ENCODE assay signal across 1 cellular context in genomic region chr20:63829943-63830820, GRCh38.
TF ChIP-seq lines count a peak whose summit lies in the region.

No MANE protein-coding gene starts in this region.

TF ChIP-seq in HepG2, 621 proteins besides CTCF, POLR2A, EP300 and RAD21 (continued from another document and continues in another):
- TF ChIP-seq ZNF407 (CRISPR knock-in tag; IDR thresholded peaks at IDR 0.05; ENCODE audit: not compliant biosample characterization) (peak; percentile 33), ZNF841 (CRISPR knock-in tag; IDR thresholded peaks at IDR 0.05; ENCODE audit: borderline replicate concordance) (no peak), ZNF704 (CRISPR knock-in tag; IDR thresholded peaks at IDR 0.05; ENCODE audit: borderline replicate concordance) (peak; percentile 55; the same call in 1 of the 2 replicates), FUBP1 (CRISPR knock-in tag; IDR thresholded peaks at IDR 0.05; ENCODE audit: borderline replicate concordance) (no peak), ZNF142 (CRISPR knock-in tag; IDR thresholded peaks at IDR 0.05) (peak; percentile 89), ARID3A (IDR thresholded peaks at IDR 0.05; ENCODE audit: low read depth, low read length) (no peak), ZNF773 (CRISPR knock-in tag; IDR thresholded peaks at IDR 0.05; ENCODE audit: borderline replicate concordance) (no peak), KDM2A (CRISPR knock-in tag; IDR thresholded peaks at IDR 0.05; ENCODE audit: borderline replicate concordance, low read depth) (peak; percentile 48; the same call in 1 of the 2 replicates), ZBTB4 (CRISPR knock-in tag; IDR thresholded peaks at IDR 0.05; ENCODE audit: borderline replicate concordance) (no peak), MAZ (IDR thresholded peaks at IDR 0.05; ENCODE audit: borderline replicate concordance, low read depth, low read length) (no peak), MAZ (CRISPR knock-in tag; IDR thresholded peaks at IDR 0.05; ENCODE audit: low read depth) (peak; percentile 63; the same call in 1 of the 2 replicates), ZNF430 (CRISPR knock-in tag; IDR thresholded peaks at IDR 0.05) (no peak), NFKBIZ (CRISPR knock-in tag; IDR thresholded peaks at IDR 0.05) (0 out of 2 replicates have a peak, but pooled peaks have one; percentile 20), ZNF331 (CRISPR knock-in tag; IDR thresholded peaks at IDR 0.05) (0 out of 2 replicates have a peak, but pooled peaks have one; percentile 15), TOE1 (CRISPR knock-in tag; IDR thresholded peaks at IDR 0.05) (no peak), ZNF598 (CRISPR knock-in tag; IDR thresholded peaks at IDR 0.05; ENCODE audit: borderline replicate concordance) (0 out of 2 replicates have a peak, but pooled peaks have one; percentile 63), HOXA3 (CRISPR knock-in tag; IDR thresholded peaks at IDR 0.05) (0 out of 2 replicates have a peak, but pooled peaks have one; percentile 11), ZNF609 (CRISPR knock-in tag; IDR thresholded peaks at IDR 0.05; ENCODE audit: borderline replicate concordance) (no peak)
